ENCODE assay signal across 2 cellular contexts in genomic region chr11:19428206-19429001, GRCh38.
TF ChIP-seq lines count a peak whose summit lies in the region.

No MANE protein-coding gene starts in this region.

TF ChIP-seq in H1, 55 proteins besides CTCF, POLR2A, EP300 and RAD21:
- TF ChIP-seq, protein P1, sequence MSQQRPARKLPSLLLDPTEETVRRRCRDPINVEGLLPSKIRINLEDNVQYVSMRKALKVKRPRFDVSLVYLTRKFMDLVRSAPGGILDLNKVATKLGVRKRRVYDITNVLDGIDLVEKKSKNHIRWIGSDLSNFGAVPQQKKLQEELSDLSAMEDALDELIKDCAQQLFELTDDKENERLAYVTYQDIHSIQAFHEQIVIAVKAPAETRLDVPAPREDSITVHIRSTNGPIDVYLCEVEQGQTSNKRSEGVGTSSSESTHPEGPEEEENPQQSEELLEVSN (IDR thresholded peaks at IDR 0.05) = no peak
- TF ChIP-seq, protein P2, sequence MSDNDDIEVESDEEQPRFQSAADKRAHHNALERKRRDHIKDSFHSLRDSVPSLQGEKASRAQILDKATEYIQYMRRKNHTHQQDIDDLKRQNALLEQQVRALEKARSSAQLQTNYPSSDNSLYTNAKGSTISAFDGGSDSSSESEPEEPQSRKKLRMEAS (IDR thresholded peaks at IDR 0.05) = no peak
- TF ChIP-seq SRF (IDR thresholded peaks at IDR 0.05; ENCODE audit: low read depth, low read length) (no peak), PHF8 (conservative IDR thresholded peaks at IDR 0.05; ENCODE audit: low read depth, low read length) (no peak)
TF ChIP-seq in H1: peak in this region for 0.

TF ChIP-seq in SK-N-SH, 30 proteins besides CTCF, POLR2A, EP300 and RAD21:
- no peak for TF ChIP-seq FOSL2 (IDR thresholded peaks at IDR 0.05; ENCODE audit: borderline replicate concordance, low read depth)
- TF ChIP-seq FOXJ3 (CRISPR knock-in tag; IDR thresholded peaks at IDR 0.05) = no peak
